14 cellular contexts compared by ENCODE assay signal in the genomic region with DNA sequence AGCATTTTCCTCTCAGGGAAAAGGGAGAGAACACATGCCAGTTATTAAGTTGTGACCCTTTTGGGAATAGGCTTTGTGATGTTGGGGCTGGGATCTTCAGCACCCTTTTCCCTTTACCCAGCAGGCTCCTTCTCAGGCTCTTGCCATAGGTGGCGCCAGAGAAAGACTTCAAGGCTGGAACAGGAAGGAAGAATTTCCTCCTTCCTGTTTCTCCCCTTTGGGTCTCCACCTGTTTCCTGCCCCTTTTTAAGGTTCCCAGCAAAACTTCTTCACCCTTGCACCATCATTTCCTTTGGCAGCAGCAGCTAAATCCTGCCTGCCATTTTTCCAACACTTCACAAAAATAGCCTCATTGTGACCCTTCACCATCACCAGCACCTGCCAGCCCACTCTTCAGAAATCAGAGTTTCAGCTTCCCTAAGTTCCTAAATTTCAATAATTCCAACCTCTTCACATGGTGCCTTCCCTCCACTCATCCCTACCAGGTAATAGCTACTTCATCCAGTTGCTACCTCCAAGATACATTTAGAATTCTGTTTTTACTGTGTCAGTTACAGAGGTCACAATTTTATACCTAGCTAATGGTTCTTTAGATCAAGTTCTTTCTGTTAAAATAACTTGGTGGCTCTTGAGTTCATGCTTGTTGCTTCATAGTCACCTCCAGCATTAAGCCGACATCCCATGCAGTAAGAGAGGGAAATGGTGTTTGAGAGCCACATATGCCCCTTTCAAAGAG. TPM values are rescaled to one million over a fixed set of nuclear protein-coding genes. Genes with fewer than 3 reads are reported as not detected.
DNase-seq lines count a peak whose midpoint lies in the region; ATAC-seq and TF ChIP-seq lines count a peak whose summit lies in the region.
"Had no signal": no experiment of that assay in that cellular context is flagged by ENCODE, and none has a peak within 500 bp of the region (broad histone marks: within the 10 kb centered on the region; RNA-seq: fewer than 3 reads in every experiment).

No MANE protein-coding gene starts in this region.

- H3K9me2 ChIP-seq in PC-3 (replicated peaks; ENCODE audit: low read length): no peaks in the 10 kb centered on the region

- no peaks in the 10 kb centered on the region for H3K27me3 ChIP-seq in PC-3 (ENCODE audit: low read length)
- H3K27me3 ChIP-seq: spleen, uterus had no signal

- intact Hi-C loops in PC-3 (cut with micrococcal nuclease): no loop called here

- POLR2A ChIA-PET in PC-3 (lab: Charles Lee; ENCODE audit: unreplicated experiment): no interaction called here

- H3K4me3 Mint-ChIP-seq in osteocyte (ENCODE audit: unreplicated experiment): no peak overlapping the region
- H3K4me3 Mint-ChIP-seq: central memory CD8-positive, alpha-beta T cell; naive B cell had no signal

- peak; percentile 25 for DNase-seq in activated CD4-positive, alpha-beta T cell treated with anti-CD3 and anti-CD28 coated beads for 48 hours
- DNase-seq in activated CD4-positive, alpha-beta T cell treated with anti-CD3 and anti-CD28 coated beads, Interleukin-2, amount 50 U/mL, for 1 hour: no peak
- DNase-seq in GM12864 (ENCODE audit: low read depth): no peak
- DNase-seq in PC-3: peak; percentile 32
- DNase-seq in iPS DF 4.7 (ENCODE audit: extremely low read depth, low spot score): peak; percentile 22
- no peak for DNase-seq in osteocyte (ENCODE audit: extremely low spot score, unreplicated experiment)
- DNase-seq: naive B cell, NCI-H2029, spleen, uterus had no signal

- H3K36me3 ChIP-seq in PC-3 (ENCODE audit: low read depth, low read length): no peaks in the 10 kb centered on the region
- H3K36me3 ChIP-seq: spleen, uterus had no signal

- TF ChIP-seq CTCF in GM12864 (IDR thresholded peaks at IDR 0.05; ENCODE audit: low read depth, low read length, missing control alignments) (peak; percentile 28), PC-3 (conservative IDR thresholded peaks at IDR 0.05; ENCODE audit: low read depth, low read length) (peak; percentile 41; the same call in 1 of the 2 replicates), osteocyte (IDR thresholded peaks at IDR 0.05) (no peak)

- H3K9ac ChIP-seq in PC-3 (ENCODE audit: low read length): no peak overlapping the region

- peaks cover 9% of the 10 kb centered on the region for H3K36me3 Mint-ChIP-seq in osteocyte (ENCODE audit: unreplicated experiment)

- ATAC-seq in PC-3 (no peak), HG03108 (IDR thresholded peaks at IDR 0.05; ENCODE audit: unreplicated experiment) (no peak), HG02623 (IDR thresholded peaks at IDR 0.05; ENCODE audit: unreplicated experiment) (no peak)
- ATAC-seq: Panc1 had no signal

- H3K9me3 ChIP-seq in PC-3 (ENCODE audit: low read length): no peaks in the 10 kb centered on the region
- H3K9me3 ChIP-seq: uterus had no signal

- H3K27me3 Mint-ChIP-seq in osteocyte (ENCODE audit: unreplicated experiment): no peaks in the 10 kb centered on the region

- no peaks in the 10 kb centered on the region for H3K79me2 ChIP-seq in PC-3 (ENCODE audit: low read length)

- no peak overlapping the region for H3K4me2 ChIP-seq in PC-3 (ENCODE audit: low read length)

- no peak overlapping the region for H3K27ac Mint-ChIP-seq in osteocyte (ENCODE audit: unreplicated experiment)

- H3K27ac ChIP-seq in PC-3 (ENCODE audit: low read length): no peak overlapping the region
- H3K27ac ChIP-seq: spleen, uterus had no signal

- peaks cover 3% of the 10 kb centered on the region for H3K4me1 Mint-ChIP-seq in osteocyte (ENCODE audit: unreplicated experiment)
- H3K4me1 Mint-ChIP-seq: central memory CD8-positive, alpha-beta T cell; naive B cell had no signal

- H2AFZ ChIP-seq in PC-3 (ENCODE audit: low read length): no peak overlapping the region

- H3K9me3 Mint-ChIP-seq in osteocyte (ENCODE audit: unreplicated experiment): peaks cover 10% of the 10 kb centered on the region

- no peaks in the 10 kb centered on the region for H3F3A ChIP-seq in PC-3 (ENCODE audit: low read length, unreplicated experiment)

- CTCF ChIA-PET in PC-3 (lab: Charles Lee): no interaction called here

- H4K20me1 ChIP-seq in PC-3 (ENCODE audit: low read length): no peaks in the 10 kb centered on the region

- BruUV-seq in PC-3 (replicated peaks; lab: Mats Ljungman, UMichigan): no TSS peak

- 0 out of 2 replicates have a peak, but pooled peaks cover 8% of the 10 kb centered on the region for H3K4me1 ChIP-seq in PC-3 (ENCODE audit: insufficient read depth, low read length)
- H3K4me1 ChIP-seq: uterus had no signal

- no peak overlapping the region for H3K4me3 ChIP-seq in GM12864 (ENCODE audit: low read depth, low read length)
- no peak overlapping the region for H3K4me3 ChIP-seq in PC-3 (ENCODE audit: low read length)
- H3K4me3 ChIP-seq: spleen, uterus had no signal

RNA-seq across cellular contexts. Expression of a gene that starts 22.4 kb away (rescaled TPM):
- 13.2 and 22.8 TPM in 2 replicates for total RNA-seq in PC-3 (2014; rRNA removed)
- total RNA-seq in osteocyte: 56.2 and 63.1 TPM in 2 replicates

Comparison
In these comparisons a context has a peak if more than half of its experiments do, and no peak if none do; other contexts are left out.
1. DNase-seq: peak in activated CD4-positive, alpha-beta T cell treated with anti-CD3 and anti-CD28 coated beads for 48 hours (single experiment), PC-3 (single experiment) and iPS DF 4.7 (single experiment); none in activated CD4-positive, alpha-beta T cell treated with anti-CD3 and anti-CD28 coated beads, Interleukin-2, amount 50 U/mL, for 1 hour (single experiment), GM12864 (single experiment) and osteocyte (single experiment).